In genomic region chr2:233280114-233280693, GRCh38 we compare ENCODE assay signal across 23 cellular contexts. TPM values are rescaled to one million over a fixed set of nuclear protein-coding genes. Genes with fewer than 3 reads are reported as not detected.
DNase-seq lines count a peak whose midpoint lies in the region; ATAC-seq lines count a peak whose summit lies in the region.
"Had no signal": no experiment of that assay in that cellular context is flagged by ENCODE, and none has a peak within 500 bp of the region (broad histone marks: within the 10 kb centered on the region; RNA-seq: fewer than 3 reads in every experiment).

No MANE protein-coding gene starts in this region.

- H3K36me3 ChIP-seq in SK-N-MC (ENCODE audit: insufficient read depth, low read length): peaks cover 93% of the 10 kb centered on the region
- H3K36me3 ChIP-seq: uterus had no signal

- no peaks in the 10 kb centered on the region for H3K9me3 Mint-ChIP-seq in activated T-cell treated with anti-CD3 and anti-CD28 coated beads, Interleukin-2, amount 50 U/mL, for 24 hours
- H3K9me3 Mint-ChIP-seq in activated naive CD8-positive, alpha-beta T cell treated with anti-CD3 and anti-CD28 coated beads, Interleukin-2, amount 50 U/mL, for 24 hours: no peaks in the 10 kb centered on the region
- no peaks in the 10 kb centered on the region for H3K9me3 Mint-ChIP-seq in stimulated activated effector memory CD8-positive, alpha-beta T cell treated with anti-CD3 and anti-CD28 coated beads, Interleukin-12 subunit alpha, Interleukin-12 subunit beta, amount 100 ng/mL, for 72 hours
- no peaks in the 10 kb centered on the region for H3K9me3 Mint-ChIP-seq in activated T-helper 1 cell treated with anti-CD3 and anti-CD28 coated beads, Interleukin-12 subunit alpha, Interleukin-12 subunit beta, Interleukin-2, Interleukin-4 antibody, amounts not matched to agents 30 ng/mL and 10 ng/mL and 1 ng/mL, durations not matched to agents 14 hours and 24 hours and 36 hours
- H3K9me3 Mint-ChIP-seq: WTC11 had no signal

- H3K4me1 Mint-ChIP-seq in activated T-cell treated with anti-CD3 and anti-CD28 coated beads, Interleukin-2, amount 50 U/mL, for 24 hours (ENCODE audit: low read depth): peaks cover 31% of the 10 kb centered on the region
- peaks cover 21% of the 10 kb centered on the region for H3K4me1 Mint-ChIP-seq in activated naive CD8-positive, alpha-beta T cell treated with anti-CD3 and anti-CD28 coated beads, Interleukin-2, amount 50 U/mL, for 24 hours
- peaks cover 15% of the 10 kb centered on the region for H3K4me1 Mint-ChIP-seq in stimulated activated effector memory CD8-positive, alpha-beta T cell treated with anti-CD3 and anti-CD28 coated beads, Interleukin-12 subunit alpha, Interleukin-12 subunit beta, amount 100 ng/mL, for 72 hours
- H3K4me1 Mint-ChIP-seq in activated T-helper 1 cell treated with anti-CD3 and anti-CD28 coated beads, Interleukin-12 subunit alpha, Interleukin-12 subunit beta, Interleukin-2, Interleukin-4 antibody, amounts not matched to agents 30 ng/mL and 10 ng/mL and 1 ng/mL, durations not matched to agents 14 hours and 24 hours and 36 hours (ENCODE audit: low read depth): peaks cover 5% of the 10 kb centered on the region
- H3K4me1 Mint-ChIP-seq: WTC11 had no signal

- DNase-seq in activated T-cell treated with anti-CD3 and anti-CD28 coated beads, Interleukin-2, amount 50 U/mL, for 24 hours: no peak
- DNase-seq in activated T-cell treated with anti-CD3 and anti-CD28 coated beads for 4 hours (no peak), SK-N-MC (ENCODE audit: low read depth, low spot score) (no peak), NCI-H1930 (lab: John Stamatoyannopoulos, UW) (no peak), foreskin melanocyte (no peak)
- DNase-seq in activated naive CD8-positive, alpha-beta T cell treated with anti-CD3 and anti-CD28 coated beads, Interleukin-2, amount 50 U/mL, for 24 hours: no peak
- no peak for DNase-seq in stimulated activated effector memory CD8-positive, alpha-beta T cell treated with anti-CD3 and anti-CD28 coated beads, Interleukin-12 subunit alpha, Interleukin-12 subunit beta, amount 100 ng/mL, for 72 hours (ENCODE audit: low spot score in 2 of 2)
- no peak for DNase-seq in activated T-helper 1 cell treated with anti-CD3 and anti-CD28 coated beads, Interleukin-12 subunit alpha, Interleukin-12 subunit beta, Interleukin-2, Interleukin-4 antibody, amounts not matched to agents 30 ng/mL and 10 ng/mL and 1 ng/mL, durations not matched to agents 14 hours and 24 hours and 36 hours (ENCODE audit: low spot score)
- DNase-seq: ACHN; activated CD8-positive, alpha-beta memory T cell treated with anti-CD3 and anti-CD28 coated beads, Interleukin-2, amount 10 ng/mL, durations not matched to agents 7 days and 5 days; activated gamma-delta T cell; aorta; effector CD4-positive, alpha-beta T cell; left lung; NCI-H1105; NCI-H2081 treated with DMSO at 0.1 percent for 48 hours; NCI-H524; stimulated activated CD4-positive, alpha-beta T cell treated with anti-CD3 and anti-CD28 coated beads, Interleukin-4, amount 100 ng/mL, for 24 hours; substantia nigra; uterus had no signal

- no peak for ATAC-seq in activated naive CD8-positive, alpha-beta T cell treated with anti-CD3 and anti-CD28 coated beads, Interleukin-2, amount 50 U/mL, for 24 hours
- no peak for ATAC-seq in stimulated activated effector memory CD8-positive, alpha-beta T cell treated with anti-CD3 and anti-CD28 coated beads, Interleukin-12 subunit alpha, Interleukin-12 subunit beta, amount 100 ng/mL, for 72 hours
- ATAC-seq: activated CD8-positive, alpha-beta memory T cell treated with anti-CD3 and anti-CD28 coated beads, Interleukin-2, amount 10 ng/mL, durations not matched to agents 7 days and 5 days; left lung; WTC11 had no signal

- 0 out of 2 replicates have a peak overlapping the region, but pooled peaks have one; percentile 29 for H3K27ac ChIP-seq in SK-N-MC
- H3K27ac ChIP-seq: esophagus muscularis mucosa, left lung, uterus had no signal

- no peak overlapping the region for H3K4me3 Mint-ChIP-seq in activated T-cell treated with anti-CD3 and anti-CD28 coated beads, Interleukin-2, amount 50 U/mL, for 24 hours
- H3K4me3 Mint-ChIP-seq in activated naive CD8-positive, alpha-beta T cell treated with anti-CD3 and anti-CD28 coated beads, Interleukin-2, amount 50 U/mL, for 24 hours: no peak overlapping the region
- H3K4me3 Mint-ChIP-seq in stimulated activated effector memory CD8-positive, alpha-beta T cell treated with anti-CD3 and anti-CD28 coated beads, Interleukin-12 subunit alpha, Interleukin-12 subunit beta, amount 100 ng/mL, for 72 hours: no peak overlapping the region
- H3K4me3 Mint-ChIP-seq in activated T-helper 1 cell treated with anti-CD3 and anti-CD28 coated beads, Interleukin-12 subunit alpha, Interleukin-12 subunit beta, Interleukin-2, Interleukin-4 antibody, amounts not matched to agents 30 ng/mL and 10 ng/mL and 1 ng/mL, durations not matched to agents 14 hours and 24 hours and 36 hours: no peak overlapping the region
- H3K4me3 Mint-ChIP-seq: activated CD8-positive, alpha-beta memory T cell treated with anti-CD3 and anti-CD28 coated beads, Interleukin-2, amount 10 ng/mL, durations not matched to agents 7 days and 5 days; WTC11 had no signal

- H3K36me3 Mint-ChIP-seq in activated T-cell treated with anti-CD3 and anti-CD28 coated beads, Interleukin-2, amount 50 U/mL, for 24 hours (ENCODE audit: low read depth): peaks cover 98% of the 10 kb centered on the region
- H3K36me3 Mint-ChIP-seq in activated naive CD8-positive, alpha-beta T cell treated with anti-CD3 and anti-CD28 coated beads, Interleukin-2, amount 50 U/mL, for 24 hours (ENCODE audit: low read depth): peaks cover 68% of the 10 kb centered on the region
- H3K36me3 Mint-ChIP-seq in stimulated activated effector memory CD8-positive, alpha-beta T cell treated with anti-CD3 and anti-CD28 coated beads, Interleukin-12 subunit alpha, Interleukin-12 subunit beta, amount 100 ng/mL, for 72 hours: peaks cover 100% of the 10 kb centered on the region
- H3K36me3 Mint-ChIP-seq in activated T-helper 1 cell treated with anti-CD3 and anti-CD28 coated beads, Interleukin-12 subunit alpha, Interleukin-12 subunit beta, Interleukin-2, Interleukin-4 antibody, amounts not matched to agents 30 ng/mL and 10 ng/mL and 1 ng/mL, durations not matched to agents 14 hours and 24 hours and 36 hours (ENCODE audit: low read depth): peaks cover 62% of the 10 kb centered on the region

- no peaks in the 10 kb centered on the region for H3K9me3 ChIP-seq in SK-N-MC (ENCODE audit: low read depth, low read length)
- H3K9me3 ChIP-seq: esophagus muscularis mucosa, left lung, uterus had no signal

- intact Hi-C loops in activated T-helper 1 cell treated with anti-CD3 and anti-CD28 coated beads, Interleukin-12 subunit alpha, Interleukin-12 subunit beta, Interleukin-2, Interleukin-4 antibody, amounts not matched to agents 30 ng/mL and 10 ng/mL and 1 ng/mL, durations not matched to agents 14 hours and 24 hours and 36 hours (cut with micrococcal nuclease): no loop called here

- H3K4me3 ChIP-seq in SK-N-MC: no peak overlapping the region
- H3K4me3 ChIP-seq: esophagus muscularis mucosa, left lung, uterus had no signal

- H3K27ac Mint-ChIP-seq in activated T-cell treated with anti-CD3 and anti-CD28 coated beads, Interleukin-2, amount 50 U/mL, for 24 hours: peak overlapping the region; percentile 68
- H3K27ac Mint-ChIP-seq in activated naive CD8-positive, alpha-beta T cell treated with anti-CD3 and anti-CD28 coated beads, Interleukin-2, amount 50 U/mL, for 24 hours: peak overlapping the region; percentile 32
- peak overlapping the region; percentile 9 for H3K27ac Mint-ChIP-seq in stimulated activated effector memory CD8-positive, alpha-beta T cell treated with anti-CD3 and anti-CD28 coated beads, Interleukin-12 subunit alpha, Interleukin-12 subunit beta, amount 100 ng/mL, for 72 hours
- no peak overlapping the region for H3K27ac Mint-ChIP-seq in activated T-helper 1 cell treated with anti-CD3 and anti-CD28 coated beads, Interleukin-12 subunit alpha, Interleukin-12 subunit beta, Interleukin-2, Interleukin-4 antibody, amounts not matched to agents 30 ng/mL and 10 ng/mL and 1 ng/mL, durations not matched to agents 14 hours and 24 hours and 36 hours
- H3K27ac Mint-ChIP-seq: activated CD8-positive, alpha-beta memory T cell treated with anti-CD3 and anti-CD28 coated beads, Interleukin-2, amount 10 ng/mL, durations not matched to agents 7 days and 5 days; WTC11 had no signal

- H3K9ac ChIP-seq in SK-N-MC (ENCODE audit: insufficient read length): no peak overlapping the region

- no peaks in the 10 kb centered on the region for H3K27me3 Mint-ChIP-seq in activated T-cell treated with anti-CD3 and anti-CD28 coated beads, Interleukin-2, amount 50 U/mL, for 24 hours
- no peaks in the 10 kb centered on the region for H3K27me3 Mint-ChIP-seq in activated naive CD8-positive, alpha-beta T cell treated with anti-CD3 and anti-CD28 coated beads, Interleukin-2, amount 50 U/mL, for 24 hours
- H3K27me3 Mint-ChIP-seq in activated T-helper 1 cell treated with anti-CD3 and anti-CD28 coated beads, Interleukin-12 subunit alpha, Interleukin-12 subunit beta, Interleukin-2, Interleukin-4 antibody, amounts not matched to agents 30 ng/mL and 10 ng/mL and 1 ng/mL, durations not matched to agents 14 hours and 24 hours and 36 hours (ENCODE audit: insufficient read depth): no peaks in the 10 kb centered on the region
- H3K27me3 Mint-ChIP-seq: activated CD8-positive, alpha-beta memory T cell treated with anti-CD3 and anti-CD28 coated beads, Interleukin-2, amount 10 ng/mL, durations not matched to agents 7 days and 5 days had no signal

RNA-seq across cellular contexts. Expression of gene SAG, which starts 27.4 kb away (rescaled TPM):
- 0.08 and 0.32 TPM in 2 replicates for total RNA-seq in activated T-helper 1 cell treated with anti-CD3 and anti-CD28 coated beads, Interleukin-12 subunit alpha, Interleukin-12 subunit beta, Interleukin-2, Interleukin-4 antibody, amounts not matched to agents 30 ng/mL and 10 ng/mL and 1 ng/mL, durations not matched to agents 14 hours and 24 hours and 36 hours
- total RNA-seq: aorta, esophagus muscularis mucosa, HT1080, left lung, WTC11 had no signal

RNA-seq across cellular contexts. Expression of gene ATG16L1, which starts 28.7 kb away (rescaled TPM):
- 42.4 and 42.7 TPM in 2 replicates for total RNA-seq in activated T-helper 1 cell treated with anti-CD3 and anti-CD28 coated beads, Interleukin-12 subunit alpha, Interleukin-12 subunit beta, Interleukin-2, Interleukin-4 antibody, amounts not matched to agents 30 ng/mL and 10 ng/mL and 1 ng/mL, durations not matched to agents 14 hours and 24 hours and 36 hours
